1 cellular context compared by ENCODE assay signal in the genomic region with DNA sequence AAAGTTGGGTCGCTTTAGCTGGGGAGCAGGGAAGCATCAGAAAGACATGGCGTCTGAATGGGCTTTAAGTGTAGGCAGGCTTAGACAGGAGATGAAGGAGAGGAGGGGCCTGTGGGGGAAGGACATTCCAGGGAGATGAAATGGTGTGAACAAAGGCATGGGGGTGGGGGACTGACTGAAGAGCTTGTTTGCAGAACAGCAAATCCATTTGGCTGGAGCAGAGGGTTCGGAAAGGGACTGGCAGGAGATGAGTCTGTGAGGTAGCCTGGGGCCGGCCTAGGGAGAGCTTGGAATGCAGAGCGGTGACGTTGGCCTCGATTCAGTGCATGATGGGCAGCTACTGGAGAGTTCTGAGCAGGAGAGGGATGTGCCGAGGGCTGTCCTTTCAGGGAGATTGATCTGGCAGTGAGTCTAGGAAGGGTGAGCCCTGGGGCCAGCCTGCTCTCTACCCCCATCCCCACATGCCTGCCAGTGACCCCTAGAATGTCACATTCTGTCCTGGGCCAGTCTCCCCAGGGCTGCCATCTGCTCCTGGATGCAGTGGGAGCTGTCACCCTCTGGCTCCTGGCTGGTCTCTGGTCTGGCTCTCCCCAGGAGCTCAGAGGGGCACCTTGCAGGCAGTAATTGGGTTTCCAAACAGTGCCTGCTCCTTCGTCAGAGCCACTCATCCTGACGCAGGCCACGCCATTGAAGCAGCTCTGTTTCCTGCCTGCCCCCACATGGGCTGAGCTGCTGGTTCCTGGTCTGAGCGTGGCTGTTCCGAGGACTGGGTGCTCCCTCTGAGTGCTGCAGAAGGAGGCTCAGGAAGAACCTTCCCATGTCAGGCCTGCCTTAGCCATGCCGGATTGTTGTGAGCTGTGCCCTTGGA.
A peak's percentile ranks its signal among the peaks of the same experiment; 100 is the strongest.
TF ChIP-seq lines count a peak whose summit lies in the region.

No MANE protein-coding gene starts in this region.

TF ChIP-seq in SK-N-SH, 30 proteins besides CTCF, POLR2A, EP300 and RAD21 (continued from another document):
- TF ChIP-seq, protein P1, sequence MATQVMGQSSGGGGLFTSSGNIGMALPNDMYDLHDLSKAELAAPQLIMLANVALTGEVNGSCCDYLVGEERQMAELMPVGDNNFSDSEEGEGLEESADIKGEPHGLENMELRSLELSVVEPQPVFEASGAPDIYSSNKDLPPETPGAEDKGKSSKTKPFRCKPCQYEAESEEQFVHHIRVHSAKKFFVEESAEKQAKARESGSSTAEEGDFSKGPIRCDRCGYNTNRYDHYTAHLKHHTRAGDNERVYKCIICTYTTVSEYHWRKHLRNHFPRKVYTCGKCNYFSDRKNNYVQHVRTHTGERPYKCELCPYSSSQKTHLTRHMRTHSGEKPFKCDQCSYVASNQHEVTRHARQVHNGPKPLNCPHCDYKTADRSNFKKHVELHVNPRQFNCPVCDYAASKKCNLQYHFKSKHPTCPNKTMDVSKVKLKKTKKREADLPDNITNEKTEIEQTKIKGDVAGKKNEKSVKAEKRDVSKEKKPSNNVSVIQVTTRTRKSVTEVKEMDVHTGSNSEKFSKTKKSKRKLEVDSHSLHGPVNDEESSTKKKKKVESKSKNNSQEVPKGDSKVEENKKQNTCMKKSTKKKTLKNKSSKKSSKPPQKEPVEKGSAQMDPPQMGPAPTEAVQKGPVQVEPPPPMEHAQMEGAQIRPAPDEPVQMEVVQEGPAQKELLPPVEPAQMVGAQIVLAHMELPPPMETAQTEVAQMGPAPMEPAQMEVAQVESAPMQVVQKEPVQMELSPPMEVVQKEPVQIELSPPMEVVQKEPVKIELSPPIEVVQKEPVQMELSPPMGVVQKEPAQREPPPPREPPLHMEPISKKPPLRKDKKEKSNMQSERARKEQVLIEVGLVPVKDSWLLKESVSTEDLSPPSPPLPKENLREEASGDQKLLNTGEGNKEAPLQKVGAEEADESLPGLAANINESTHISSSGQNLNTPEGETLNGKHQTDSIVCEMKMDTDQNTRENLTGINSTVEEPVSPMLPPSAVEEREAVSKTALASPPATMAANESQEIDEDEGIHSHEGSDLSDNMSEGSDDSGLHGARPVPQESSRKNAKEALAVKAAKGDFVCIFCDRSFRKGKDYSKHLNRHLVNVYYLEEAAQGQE (IDR thresholded peaks at IDR 0.05; ENCODE audit: low read depth, low read length): peak; percentile 55; the same call in 1 of the 2 replicates
